ENCODE assay signal across 8 cellular contexts in the genomic region with DNA sequence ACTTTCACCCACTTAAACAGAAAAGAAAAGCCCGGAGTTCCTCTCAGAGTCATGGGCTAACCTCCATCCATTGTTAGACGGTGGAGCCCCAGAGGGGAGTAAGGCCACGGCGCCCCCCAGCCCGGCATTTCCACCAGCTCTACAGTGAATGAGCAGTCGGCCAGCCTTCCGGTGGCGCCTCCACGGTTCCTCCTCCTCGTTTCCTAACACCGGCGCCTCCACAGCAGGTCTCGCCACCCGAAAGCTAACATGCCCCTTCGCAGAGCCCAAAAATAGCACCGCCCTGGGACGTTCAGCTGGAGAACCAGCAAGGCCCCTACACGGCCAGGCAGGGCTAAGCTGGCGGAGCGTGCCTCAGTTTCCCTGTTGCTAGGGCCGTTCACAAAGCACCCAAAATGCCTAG.
DNase-seq lines count a peak whose midpoint lies in the region; ATAC-seq and TF ChIP-seq lines count a peak whose summit lies in the region.

No MANE protein-coding gene starts in this region.

- H3K27ac ChIP-seq in muscle layer of duodenum (ENCODE audit: low read length): peak overlapping the region; percentile 55
- H3K27ac ChIP-seq in subcutaneous abdominal adipose tissue (ENCODE audit: low read depth, low read length): peak overlapping the region; percentile 97

- H3K9ac ChIP-seq in subcutaneous abdominal adipose tissue (ENCODE audit: low read length in 5 of 5): peak overlapping the region; percentile 83 to 99 (median 94)

- no peaks in the 10 kb centered on the region for H3K9me3 ChIP-seq in muscle layer of duodenum (ENCODE audit: control insufficient read depth in 1 of 2, low read length in 2 of 2)
- H3K9me3 ChIP-seq in subcutaneous abdominal adipose tissue (ENCODE audit: control insufficient read depth in 5 of 5, low read length in 5 of 5): no peaks in the 10 kb centered on the region

- no peak for TF ChIP-seq CTCF in GM12865 (IDR thresholded peaks at IDR 0.05; ENCODE audit: insufficient read depth, low read depth, low read length, missing control alignments)

- no peaks in the 10 kb centered on the region for H3K36me3 ChIP-seq in muscle layer of duodenum (ENCODE audit: control insufficient read depth in 1 of 2, insufficient read depth in 2 of 2, low read length in 2 of 2)
- H3K36me3 ChIP-seq in subcutaneous abdominal adipose tissue (ENCODE audit: control insufficient read depth in 5 of 5, insufficient read depth in 5 of 5, low read length in 5 of 5): no peaks in the 10 kb centered on the region

- ATAC-seq in GM18873 (IDR thresholded peaks at IDR 0.05; ENCODE audit: low FRiP score, unreplicated experiment) (no peak), HG02938 (IDR thresholded peaks at IDR 0.05; ENCODE audit: unreplicated experiment) (no peak)

- H3K27me3 ChIP-seq in muscle layer of duodenum (ENCODE audit: low read depth, low read length) (no peaks in the 10 kb centered on the region), subcutaneous abdominal adipose tissue (ENCODE audit: control insufficient read depth in 5 of 5, insufficient read depth in 4 of 5, low read length in 5 of 5) (no peaks in the 10 kb centered on the region)

- DNase-seq in GM12865 (ENCODE audit: low read depth): peak; percentile 55
- peak; percentile 40 for DNase-seq in NCI-H345 (lab: John Stamatoyannopoulos, UW)
- DNase-seq in activated T-cell treated with anti-CD3 and anti-CD28 coated beads, Interleukin-2, amount 50 U/mL, for 1 hour: peak; percentile 54
- DNase-seq in erythroblast (lab: John Stamatoyannopoulos, UW): peak; percentile 41 to 58

- TF ChIP-seq POLR2A in erythroblast (IDR thresholded peaks at IDR 0.05; ENCODE audit: low read length): no peak

- peak overlapping the region; percentile 84 for H3K4me3 ChIP-seq in GM12865 (ENCODE audit: low read depth, low read length)
- H3K4me3 ChIP-seq in muscle layer of duodenum (ENCODE audit: low read depth in 1 of 2, low read length in 2 of 2): peak overlapping the region; percentile 60 to 87
- peak overlapping the region; percentile 85 to 99 (median 91) for H3K4me3 ChIP-seq in subcutaneous abdominal adipose tissue (ENCODE audit: low read depth in 1 of 5, low read length in 5 of 5)

- H3K4me1 ChIP-seq in muscle layer of duodenum (ENCODE audit: control insufficient read depth in 1 of 2, insufficient read depth in 2 of 2, low read length in 2 of 2) (peaks cover 0 to 34% of the 10 kb centered on the region in 2 donors), subcutaneous abdominal adipose tissue (ENCODE audit: control insufficient read depth in 5 of 5, insufficient read depth in 5 of 5, low read length in 5 of 5) (peaks cover 2 to 63% (median 51%) of the 10 kb centered on the region in 5 donors)
